In the genomic region with DNA sequence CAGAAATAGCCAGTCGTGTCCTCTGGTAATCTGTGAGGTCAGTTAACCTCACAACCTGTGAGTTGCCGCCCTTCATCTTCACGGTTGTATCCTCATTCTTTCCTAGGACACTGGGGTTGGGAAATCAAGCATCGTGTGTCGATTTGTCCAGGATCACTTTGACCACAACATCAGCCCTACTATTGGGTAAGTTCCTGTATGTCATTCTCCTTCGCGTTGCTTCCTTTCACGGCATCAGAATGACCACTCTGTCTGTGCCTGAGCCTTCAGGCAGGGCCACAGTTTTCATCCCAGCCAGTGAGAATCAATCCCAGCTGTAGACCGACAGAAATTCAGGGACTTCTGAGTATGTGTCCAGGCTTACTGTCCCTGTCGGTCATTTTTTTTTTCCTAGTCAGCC, we compare ENCODE assay signal across 16 cellular contexts.
DNase-seq lines count a peak whose midpoint lies in the region; ATAC-seq and TF ChIP-seq lines count a peak whose summit lies in the region.
"Had no signal": no experiment of that assay in that cellular context is flagged by ENCODE, and none has a peak within 500 bp of the region (broad histone marks: within the 10 kb centered on the region; RNA-seq: fewer than 3 reads in every experiment).

No MANE protein-coding gene starts in this region.

- CTCF ChIA-PET in WTC11 (lab: Charles Lee) (no interaction called here), RWPE1 (lab: Yijun Ruan, JAX) (interaction anchor here (0.8 kb wide), 1 partner anchor 60 kb away, joined by 3 read pairs; no protein-coding TSS in a partner anchor)

- H3K9me3 ChIP-seq in stomach = no peaks in the 10 kb centered on the region
- H3K9me3 ChIP-seq: HAP-1 had no signal

- peak overlapping the region; percentile 64; the same call in 1 of the 2 replicates for H3K27ac Mint-ChIP-seq in WTC11
- H3K27ac Mint-ChIP-seq: activated naive CD8-positive, alpha-beta T cell; CD4-positive, alpha-beta T cell had no signal

- intact Hi-C loops in stomach (cut with DNase I; ENCODE audit: low total_unique reads) = no loop called here

- no peak overlapping the region for H3K4me3 Mint-ChIP-seq in WTC11
- H3K4me3 Mint-ChIP-seq: activated naive CD8-positive, alpha-beta T cell; CD4-positive, alpha-beta T cell had no signal

- peaks cover 0 to 22% (median 12%) of the 10 kb centered on the region in 4 donors for H3K4me1 ChIP-seq in stomach
- H3K4me1 ChIP-seq: parathyroid adenoma had no signal

- no peaks in the 10 kb centered on the region for H3K27me3 ChIP-seq in HL-60 (ENCODE audit: insufficient read depth, poor library complexity, severe bottlenecking)
- no peaks in the 10 kb centered on the region for H3K27me3 ChIP-seq in stomach

- H3K4me1 Mint-ChIP-seq in WTC11 = peaks cover 24% of the 10 kb centered on the region

- H3K36me3 Mint-ChIP-seq in WTC11 = no peaks in the 10 kb centered on the region
- H3K36me3 Mint-ChIP-seq: activated naive CD8-positive, alpha-beta T cell had no signal

- H3K36me3 ChIP-seq in stomach = no peaks in the 10 kb centered on the region
- H3K36me3 ChIP-seq: HAP-1 had no signal

- 77 to 84% (median 81%) methylated on average over 10 of the region's 10 CpGs for WGBS in stomach, 5 donors

- H3K9me3 Mint-ChIP-seq in WTC11 = no peaks in the 10 kb centered on the region
- H3K9me3 Mint-ChIP-seq: CD4-positive, alpha-beta T cell had no signal

- POLR2A ChIA-PET in WTC11 (lab: Charles Lee) = no interaction called here
- POLR2A ChIA-PET in RWPE1 (lab: Yijun Ruan, JAX; ENCODE audit: low non-redundant PET) = no interaction called here

- TF ChIP-seq EP300 in stomach (IDR thresholded peaks at IDR 0.05) = no peak

- TF ChIP-seq CTCF in HL-60 (IDR thresholded peaks at IDR 0.05; ENCODE audit: insufficient read depth, low read length) (no peak), WTC11 (IDR thresholded peaks at IDR 0.05) (no peak), stomach (IDR thresholded peaks at IDR 0.05) (no peak), RWPE1 (conservative IDR thresholded peaks at IDR 0.05; ENCODE audit: low read depth) (no peak)

- H3K27ac ChIP-seq in HL-60 (replicated peaks) = peak overlapping the region; percentile 69
- peak overlapping the region in 4 of 5 donors; percentile 2 to 72 (median 56) for H3K27ac ChIP-seq in stomach
- no peak overlapping the region for H3K27ac ChIP-seq in RWPE1
- H3K27ac ChIP-seq: epithelial cell of prostate, parathyroid adenoma had no signal

- ATAC-seq in WTC11 (no peak), left lobe of liver (no peak)

- no peak for TF ChIP-seq POLR2A in stomach (IDR thresholded peaks at IDR 0.05)

- DNase-seq in HL-60 (ENCODE audit: low read depth in 1 of 2, low spot score in 1 of 2) = peak; percentile 91 to 94
- DNase-seq in WTC11 (ENCODE audit: low spot score) = no peak
- peak; percentile 49 for DNase-seq in left lobe of liver (ENCODE audit: low spot score)
- no peak for DNase-seq in stomach
- no peak for DNase-seq in RWPE1 (ENCODE audit: low spot score)
- no peak for DNase-seq in NCI-H345 treated with DMSO at 0.1 percent for 48 hours (lab: John Stamatoyannopoulos, UW; ENCODE audit: unreplicated experiment)
- DNase-seq in hippocampal formation (lab: John Stamatoyannopoulos, UW) = no peak
- DNase-seq: CD4-positive, alpha-beta T cell; Karpas-422; NCI-H2029 treated with DMSO at 0.1 percent for 48 hours; NK-92 treated with Interleukin-12 subunit alpha and Interleukin-12 subunit beta, amount 100 ng/mL, for 24 hours; stimulated activated CD4-positive, alpha-beta T cell treated with anti-CD3 and anti-CD28 coated beads, Interleukin-1b, Interleukin-23, amount 100 ng/mL, for 48 hours had no signal

- no peak overlapping the region for H3K4me3 ChIP-seq in HL-60 (replicated peaks; ENCODE audit: insufficient read depth, low read length)
- H3K4me3 ChIP-seq in stomach = no peak overlapping the region
- H3K4me3 ChIP-seq: HAP-1 had no signal

- H3K27me3 Mint-ChIP-seq in WTC11 (ENCODE audit: low read depth) = no peaks in the 10 kb centered on the region

TF ChIP-seq in WTC11, 78 proteins besides CTCF, POLR2A, EP300 and RAD21:
- TF ChIP-seq, protein P1, sequence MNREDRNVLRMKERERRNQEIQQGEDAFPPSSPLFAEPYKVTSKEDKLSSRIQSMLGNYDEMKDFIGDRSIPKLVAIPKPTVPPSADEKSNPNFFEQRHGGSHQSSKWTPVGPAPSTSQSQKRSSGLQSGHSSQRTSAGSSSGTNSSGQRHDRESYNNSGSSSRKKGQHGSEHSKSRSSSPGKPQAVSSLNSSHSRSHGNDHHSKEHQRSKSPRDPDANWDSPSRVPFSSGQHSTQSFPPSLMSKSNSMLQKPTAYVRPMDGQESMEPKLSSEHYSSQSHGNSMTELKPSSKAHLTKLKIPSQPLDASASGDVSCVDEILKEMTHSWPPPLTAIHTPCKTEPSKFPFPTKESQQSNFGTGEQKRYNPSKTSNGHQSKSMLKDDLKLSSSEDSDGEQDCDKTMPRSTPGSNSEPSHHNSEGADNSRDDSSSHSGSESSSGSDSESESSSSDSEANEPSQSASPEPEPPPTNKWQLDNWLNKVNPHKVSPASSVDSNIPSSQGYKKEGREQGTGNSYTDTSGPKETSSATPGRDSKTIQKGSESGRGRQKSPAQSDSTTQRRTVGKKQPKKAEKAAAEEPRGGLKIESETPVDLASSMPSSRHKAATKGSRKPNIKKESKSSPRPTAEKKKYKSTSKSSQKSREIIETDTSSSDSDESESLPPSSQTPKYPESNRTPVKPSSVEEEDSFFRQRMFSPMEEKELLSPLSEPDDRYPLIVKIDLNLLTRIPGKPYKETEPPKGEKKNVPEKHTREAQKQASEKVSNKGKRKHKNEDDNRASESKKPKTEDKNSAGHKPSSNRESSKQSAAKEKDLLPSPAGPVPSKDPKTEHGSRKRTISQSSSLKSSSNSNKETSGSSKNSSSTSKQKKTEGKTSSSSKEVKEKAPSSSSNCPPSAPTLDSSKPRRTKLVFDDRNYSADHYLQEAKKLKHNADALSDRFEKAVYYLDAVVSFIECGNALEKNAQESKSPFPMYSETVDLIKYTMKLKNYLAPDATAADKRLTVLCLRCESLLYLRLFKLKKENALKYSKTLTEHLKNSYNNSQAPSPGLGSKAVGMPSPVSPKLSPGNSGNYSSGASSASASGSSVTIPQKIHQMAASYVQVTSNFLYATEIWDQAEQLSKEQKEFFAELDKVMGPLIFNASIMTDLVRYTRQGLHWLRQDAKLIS (CRISPR knock-in tag; IDR thresholded peaks at IDR 0.05; ENCODE audit: borderline replicate concordance) = no peak
- TF ChIP-seq MXD4 (CRISPR knock-in tag; IDR thresholded peaks at IDR 0.05; ENCODE audit: borderline replicate concordance) = no peak
- no peak for TF ChIP-seq ZNF121 (CRISPR knock-in tag; IDR thresholded peaks at IDR 0.05)
- TF ChIP-seq, protein P2, sequence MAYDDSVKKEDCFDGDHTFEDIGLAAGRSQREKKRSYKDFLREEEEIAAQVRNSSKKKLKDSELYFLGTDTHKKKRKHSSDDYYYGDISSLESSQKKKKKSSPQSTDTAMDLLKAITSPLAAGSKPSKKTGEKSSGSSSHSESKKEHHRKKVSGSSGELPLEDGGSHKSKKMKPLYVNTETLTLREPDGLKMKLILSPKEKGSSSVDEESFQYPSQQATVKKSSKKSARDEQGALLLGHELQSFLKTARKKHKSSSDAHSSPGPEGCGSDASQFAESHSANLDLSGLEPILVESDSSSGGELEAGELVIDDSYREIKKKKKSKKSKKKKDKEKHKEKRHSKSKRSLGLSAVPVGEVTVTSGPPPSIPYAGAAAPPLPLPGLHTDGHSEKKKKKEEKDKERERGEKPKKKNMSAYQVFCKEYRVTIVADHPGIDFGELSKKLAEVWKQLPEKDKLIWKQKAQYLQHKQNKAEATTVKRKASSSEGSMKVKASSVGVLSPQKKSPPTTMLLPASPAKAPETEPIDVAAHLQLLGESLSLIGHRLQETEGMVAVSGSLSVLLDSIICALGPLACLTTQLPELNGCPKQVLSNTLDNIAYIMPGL (CRISPR knock-in tag; IDR thresholded peaks at IDR 0.05) = no peak
- TF ChIP-seq, protein P3, sequence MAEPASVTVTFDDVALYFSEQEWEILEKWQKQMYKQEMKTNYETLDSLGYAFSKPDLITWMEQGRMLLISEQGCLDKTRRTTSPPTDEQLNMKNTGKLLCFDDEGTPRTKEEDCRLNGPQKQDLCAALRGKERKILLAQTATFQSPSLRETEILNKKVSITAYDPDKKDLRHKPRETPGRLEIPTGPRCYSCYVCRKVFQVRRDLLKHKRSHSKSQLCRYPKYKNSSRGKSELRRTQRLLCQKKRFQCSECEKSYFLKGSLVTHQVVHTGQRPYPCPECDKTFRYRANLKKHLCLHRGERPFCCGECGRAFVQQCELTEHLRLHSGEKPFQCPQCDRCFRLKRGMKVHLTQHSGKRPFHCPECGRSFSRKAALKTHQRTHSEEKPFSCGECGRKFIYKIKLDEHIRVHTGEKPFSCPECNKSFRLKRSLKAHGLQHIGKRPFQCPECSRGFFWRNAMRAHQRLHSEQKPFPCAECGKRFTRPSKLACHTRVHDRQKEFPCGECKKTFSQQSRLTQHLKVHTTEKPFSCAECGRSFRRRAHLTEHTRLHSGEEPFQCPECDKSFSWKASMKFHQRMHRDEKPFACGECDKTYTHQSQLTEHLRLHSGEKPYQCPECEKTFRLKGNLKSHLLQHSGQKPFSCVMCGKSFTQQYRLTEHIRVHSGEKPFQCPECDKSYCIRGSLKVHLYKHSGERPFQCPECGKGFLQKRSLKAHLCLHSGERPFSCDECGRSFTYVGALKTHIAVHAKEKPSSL (CRISPR knock-in tag; conservative IDR thresholded peaks at IDR 0.05) = no peak
TF ChIP-seq in WTC11: peak in this region for 0.

Comparison
In these comparisons a context has a peak if more than half of its experiments do, and no peak if none do; other contexts are left out.
1. DNase-seq: peak in HL-60 (2 of 2) and left lobe of liver (single experiment); none in WTC11 (single experiment), stomach (single experiment), RWPE1 (single experiment), NCI-H345 treated with DMSO at 0.1 percent for 48 hours (single experiment) and hippocampal formation (0 of 2).